11 cellular contexts compared by ENCODE assay signal in genomic region chr7:112308974-112309373, GRCh38.
"Had no signal": no experiment of that assay in that cellular context is flagged by ENCODE, and none has a peak within 500 bp of the region (broad histone marks: within the 10 kb centered on the region; RNA-seq: fewer than 3 reads in every experiment).

No MANE protein-coding gene starts in this region.

- H3K4me2 ChIP-seq: GM23338 had no signal

- H3K27ac ChIP-seq: GM23248 had no signal

- FAIRE-seq: H1, H54 had no signal

- H3K4me3 ChIP-seq: GM23248, GM23338, HAP-1 had no signal

- H3K9me3 ChIP-seq: HAP-1 had no signal

- DNase-seq: GM23248, GOT3, H7, H9, HCEC 1CT, HFFc6 had no signal

- H3K36me3 ChIP-seq: HAP-1 had no signal

- H2AFZ ChIP-seq: GM23248, GM23338 had no signal

- ATAC-seq: GM23338, HCT116 had no signal

- H3K9ac ChIP-seq: GM23248 had no signal

- H3K4me1 ChIP-seq: HAP-1 had no signal
